Comparison of ENCODE assay signal across 14 cellular contexts in genomic region chr2:128628206-128628605, GRCh38.
"Had no signal": no experiment of that assay in that cellular context is flagged by ENCODE, and none has a peak within 500 bp of the region (broad histone marks: within the 10 kb centered on the region; RNA-seq: fewer than 3 reads in every experiment).

No MANE protein-coding gene starts in this region.

- H3K36me3 ChIP-seq: heart right ventricle had no signal

- H3K9me3 ChIP-seq: heart right ventricle had no signal

- ATAC-seq: stimulated activated memory B cell treated with anti-CD40 and anti-IgM and Interleukin-4, amounts not matched to agents 10 μg/mL and 1 μg/mL and 100 μg/mL, for 72 hours; T-helper 17 cell had no signal

- H3K9me3 Mint-ChIP-seq: activated B cell treated with CpG ODN at 0.5 μM for 24 hours; mesothelial cell of epicardium; neural crest cell; stimulated activated memory B cell treated with anti-CD40 and anti-IgM and Interleukin-4, amounts not matched to agents 10 μg/mL and 1 μg/mL and 100 μg/mL, for 72 hours had no signal

- H3K4me1 Mint-ChIP-seq: activated B cell treated with CpG ODN at 0.5 μM for 24 hours had no signal

- H3K4me3 ChIP-seq: heart right ventricle, smooth muscle cell had no signal

- DNase-seq: activated B cell treated with CpG ODN at 0.5 μM for 24 hours; activated naive CD4-positive, alpha-beta T cell treated with Interleukin-2 at 50 U/mL for 16 hours; central memory CD4-positive, alpha-beta T cell; heart right ventricle; islet precursor cell; retina; SIG-M5; T-helper 17 cell; trophoblast cell had no signal

- H3K36me3 Mint-ChIP-seq: mesothelial cell of epicardium; stimulated activated memory B cell treated with anti-CD40 and anti-IgM and Interleukin-4, amounts not matched to agents 10 μg/mL and 1 μg/mL and 100 μg/mL, for 72 hours had no signal

- H3K27ac ChIP-seq: heart right ventricle, parathyroid adenoma had no signal

- H3K27ac Mint-ChIP-seq: activated B cell treated with CpG ODN at 0.5 μM for 24 hours; mesothelial cell of epicardium; stimulated activated memory B cell treated with anti-CD40 and anti-IgM and Interleukin-4, amounts not matched to agents 10 μg/mL and 1 μg/mL and 100 μg/mL, for 72 hours; T-helper 17 cell had no signal

- H3K27me3 Mint-ChIP-seq: stimulated activated memory B cell treated with anti-CD40 and anti-IgM and Interleukin-4, amounts not matched to agents 10 μg/mL and 1 μg/mL and 100 μg/mL, for 72 hours had no signal

- H3K4me3 Mint-ChIP-seq: activated B cell treated with CpG ODN at 0.5 μM for 24 hours; mesothelial cell of epicardium; neural crest cell; stimulated activated memory B cell treated with anti-CD40 and anti-IgM and Interleukin-4, amounts not matched to agents 10 μg/mL and 1 μg/mL and 100 μg/mL, for 72 hours; T-helper 17 cell had no signal
